ENCODE assay signal across 2 cellular contexts in genomic region chr3:45154641-45155147, GRCh38.
TF ChIP-seq lines count a peak whose summit lies in the region.

No MANE protein-coding gene starts in this region.

TF ChIP-seq in K562, 482 proteins besides CTCF, POLR2A, EP300 and RAD21:
- TF ChIP-seq, protein P1, sequence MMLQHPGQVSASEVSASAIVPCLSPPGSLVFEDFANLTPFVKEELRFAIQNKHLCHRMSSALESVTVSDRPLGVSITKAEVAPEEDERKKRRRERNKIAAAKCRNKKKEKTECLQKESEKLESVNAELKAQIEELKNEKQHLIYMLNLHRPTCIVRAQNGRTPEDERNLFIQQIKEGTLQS (IDR thresholded peaks at IDR 0.05), result 0 out of 2 replicates have a peak, but pooled peaks have one; percentile 33
- TF ChIP-seq, protein P1 (CRISPR knock-in tag; conservative IDR thresholded peaks at IDR 0.05), result no peak
- TF ChIP-seq ZKSCAN1 (IDR thresholded peaks at IDR 0.05; ENCODE audit: low read depth, low read length) (no peak), JUNB (CRISPR knock-in tag; conservative IDR thresholded peaks at IDR 0.05) (no peak), PTBP1 (IDR thresholded peaks at IDR 0.05; ENCODE audit: low read depth, low read length) (no peak), KAT8 (IDR thresholded peaks at IDR 0.05; ENCODE audit: low read depth) (no peak), SMARCE1 (IDR thresholded peaks at IDR 0.05) (no peak), ARHGAP35 (IDR thresholded peaks at IDR 0.05; ENCODE audit: partially characterized antibody) (no peak), EHMT2 (IDR thresholded peaks at IDR 0.05) (peak; percentile 19; the same call in 1 of the 2 replicates), NCOA2 (IDR thresholded peaks at IDR 0.05; ENCODE audit: partially characterized antibody in 2 of 2) (no peak), ERF (CRISPR knock-in tag; IDR thresholded peaks at IDR 0.05) (no peak), ZBTB8A (IDR thresholded peaks at IDR 0.05; ENCODE audit: partially characterized antibody) (no peak)

TF ChIP-seq in WTC11, 78 proteins besides CTCF, POLR2A, EP300 and RAD21:
- TF ChIP-seq HMGA2 (CRISPR knock-in tag; IDR thresholded peaks at IDR 0.05) (no peak), ZNF532 (CRISPR knock-in tag; IDR thresholded peaks at IDR 0.05; ENCODE audit: borderline replicate concordance) (no peak), CREB1 (CRISPR knock-in tag; IDR thresholded peaks at IDR 0.05) (no peak), CDX4 (CRISPR knock-in tag; IDR thresholded peaks at IDR 0.05; ENCODE audit: borderline replicate concordance) (no peak), ZNF423 (CRISPR knock-in tag; IDR thresholded peaks at IDR 0.05) (no peak), ATF2 (CRISPR knock-in tag; IDR thresholded peaks at IDR 0.05; ENCODE audit: borderline replicate concordance, low read depth) (no peak), NR2C2 (CRISPR knock-in tag; IDR thresholded peaks at IDR 0.05) (no peak), ZNF671 (CRISPR knock-in tag; IDR thresholded peaks at IDR 0.05) (no peak)
